8 cellular contexts compared by ENCODE assay signal in genomic region chr16:4330277-4330882, GRCh38. TPM values are rescaled to one million over a fixed set of nuclear protein-coding genes. Genes with fewer than 3 reads are reported as not detected.
A peak's percentile ranks its signal among the peaks of the same experiment; 100 is the strongest.
DNase-seq lines count a peak whose midpoint lies in the region; ATAC-seq and TF ChIP-seq lines count a peak whose summit lies in the region.

No MANE protein-coding gene starts in this region.

- no peaks in the 10 kb centered on the region for H3K27me3 Mint-ChIP-seq in WTC11 (ENCODE audit: low read depth)
- H3K27me3 Mint-ChIP-seq in immature natural killer cell (ENCODE audit: low read depth in 3 of 3): peaks cover 0 to 2% (median 1%) of the 10 kb centered on the region in 3 donors

- peak; percentile 27 for ATAC-seq in WTC11

- in situ Hi-C loops in T47D (cut with HindIII; ENCODE audit: low pct_unique_long_range_greater_than_20kb, low sequenced_read_pairs): no loop called here

- H3K4me1 Mint-ChIP-seq in WTC11 (peaks cover 17% of the 10 kb centered on the region), immature natural killer cell (peaks cover 0 to 4% of the 10 kb centered on the region in 2 donors)

- H3K9me3 Mint-ChIP-seq in WTC11 (no peaks in the 10 kb centered on the region), immature natural killer cell (no peaks in the 10 kb centered on the region)

- POLR2A ChIA-PET in WTC11 (lab: Charles Lee): interaction anchor here (0.7 to 1.1 kb wide), 2 partner anchors 57 to 76 kb away, joined by 3 to 4 read pairs; no protein-coding TSS in a partner anchor

- H3K4me3 Mint-ChIP-seq in WTC11 (no peak overlapping the region), immature natural killer cell (no peak overlapping the region)

- CTCF ChIA-PET in WTC11 (lab: Charles Lee): interaction anchor here (0.6 to 9.3 kb wide), 21 partner anchors 9 to 391 kb away, joined by 3 to 185 read pairs (median 5); partner anchors contain the start of genes GLIS2, PAM16 and TFAP4

- H3K36me3 Mint-ChIP-seq in WTC11: no peaks in the 10 kb centered on the region
- no peaks in the 10 kb centered on the region for H3K36me3 Mint-ChIP-seq in immature natural killer cell

- H3K27ac Mint-ChIP-seq in WTC11 (no peak overlapping the region), immature natural killer cell (no peak overlapping the region)

- DNase-seq in NCI-H2081 (lab: John Stamatoyannopoulos, UW) (peak; percentile 13 to 36), NCI-H2081 treated with DMSO at 0.1 percent for 48 hours (lab: John Stamatoyannopoulos, UW) (no peak), LoVo (ENCODE audit: low spot score) (peak; percentile 52), WTC11 (ENCODE audit: low spot score) (peak; percentile 86), T47D (ENCODE audit: low read depth in 1 of 2, low spot score in 1 of 2) (peak; percentile 71 to 85), immature natural killer cell (peak; percentile 66 to 72 (median 69)), OCI-M2 (lab: John Stamatoyannopoulos, UW; ENCODE audit: unreplicated experiment) (no peak)
- peak; percentile 37 to 65 for DNase-seq in stimulated activated CD4-positive, alpha-beta T cell treated with anti-CD3 and anti-CD28 coated beads, Interleukin-15, amount 100 ng/mL, for 1 hour (ENCODE audit: low read depth in 1 of 2, low spot score in 1 of 2)

- TF ChIP-seq CTCF in WTC11 (IDR thresholded peaks at IDR 0.05): peak; percentile 93

TF ChIP-seq in WTC11, 78 proteins besides CTCF, POLR2A, EP300 and RAD21:
- TF ChIP-seq ZNF423 (CRISPR knock-in tag; IDR thresholded peaks at IDR 0.05): no peak

RNA-seq across cellular contexts. Expression of gene GLIS2, which starts 14.5 kb away (rescaled TPM):
- 19.5 to 23.0 TPM (median 20.1 TPM) in 3 replicates for total RNA-seq in WTC11 (2021)
- polyA plus RNA-seq in immature natural killer cell: not detected

RNA-seq across cellular contexts. Expression of gene PAM16, which starts 20.7 kb away (rescaled TPM):
- 87.2 to 93.7 TPM (median 88.9 TPM) in 3 replicates for total RNA-seq in WTC11 (2021)
- polyA plus RNA-seq in immature natural killer cell: 10 to 100 TPM; 32.9 to 61.6 (median 36.3) TPM

RNA-seq across cellular contexts. Expression of gene VASN, which starts 41.3 kb away (rescaled TPM):
- 8.0 to 9.1 TPM (median 8.3 TPM) in 3 replicates for total RNA-seq in WTC11 (2021)
- polyA plus RNA-seq in immature natural killer cell: under 1 TPM in 2 of 3 donors, not detected in 1; 0.07 to 0.20 TPM

RNA-seq across cellular contexts. Expression of gene TFAP4, which starts 57.6 kb away (rescaled TPM):
- 31.9 to 36.5 TPM (median 34.2 TPM) in 3 replicates for total RNA-seq in WTC11 (2021)
- under 1 TPM; 0.16 to 0.69 (median 0.41) TPM for polyA plus RNA-seq in immature natural killer cell

Comparison
In these comparisons a context has a peak if more than half of its experiments do, and no peak if none do; other contexts are left out.
1. DNase-seq: peak in NCI-H2081 (2 of 2), LoVo (single experiment), WTC11 (single experiment), T47D (2 of 2), immature natural killer cell (3 of 3) and stimulated activated CD4-positive, alpha-beta T cell treated with anti-CD3 and anti-CD28 coated beads, Interleukin-15, amount 100 ng/mL, for 1 hour (2 of 2); none in NCI-H2081 treated with DMSO at 0.1 percent for 48 hours (single experiment) and OCI-M2 (single experiment).